ENCODE assay signal across 16 cellular contexts in genomic region chr3:34934660-34935059, GRCh38.
DNase-seq lines count a peak whose midpoint lies in the region.
"Had no signal": no experiment of that assay in that cellular context is flagged by ENCODE, and none has a peak within 500 bp of the region (broad histone marks: within the 10 kb centered on the region; RNA-seq: fewer than 3 reads in every experiment).

No MANE protein-coding gene starts in this region.

- no peak overlapping the region for H3K4me2 ChIP-seq in mesenchymal stem cell (ENCODE audit: low read length, poor library complexity, severe bottlenecking)
- H3K4me2 ChIP-seq in mesendoderm (ENCODE audit: low read length), result no peak overlapping the region

- no peak overlapping the region for H3K27ac ChIP-seq in mesenchymal stem cell (ENCODE audit: low read length, poor library complexity, severe bottlenecking)
- no peak overlapping the region for H3K27ac ChIP-seq in mesendoderm (ENCODE audit: low read depth, low read length)
- H3K27ac ChIP-seq: GM23248 had no signal

- no peak overlapping the region for H4K8ac ChIP-seq in mesenchymal stem cell (ENCODE audit: low read length)
- H4K8ac ChIP-seq in mesendoderm (ENCODE audit: low read depth, low read length), result no peak overlapping the region

- H3K79me1 ChIP-seq in mesenchymal stem cell (replicated peaks; ENCODE audit: low read length, poor library complexity, severe bottlenecking) (no peaks in the 10 kb centered on the region), mesendoderm (ENCODE audit: low read length) (no peaks in the 10 kb centered on the region)

- H3K14ac ChIP-seq in mesenchymal stem cell (ENCODE audit: low read length in 2 of 2), result no peak overlapping the region

- H2BK5ac ChIP-seq in mesenchymal stem cell (ENCODE audit: low read depth, low read length, poor library complexity, severe bottlenecking) (peak overlapping the region; percentile 82), mesendoderm (ENCODE audit: low read length) (no peak overlapping the region)

- no peak overlapping the region for H3K56ac ChIP-seq in mesendoderm (ENCODE audit: low read length)

- H2BK15ac ChIP-seq in mesenchymal stem cell (ENCODE audit: low read depth, poor library complexity, severe bottlenecking) (no peak overlapping the region), mesendoderm (replicated peaks; ENCODE audit: low read depth) (no peak overlapping the region)

- H2BK12ac ChIP-seq in mesenchymal stem cell (ENCODE audit: low read length in 2 of 2), result no peak overlapping the region

- no peaks in the 10 kb centered on the region for H3K27me3 ChIP-seq in mesenchymal stem cell (ENCODE audit: control insufficient read depth in 1 of 2, insufficient read depth in 1 of 2, low read length in 2 of 2)
- no peaks in the 10 kb centered on the region for H3K27me3 ChIP-seq in mesendoderm (ENCODE audit: insufficient read depth, low read length, poor library complexity)

- H2AFZ ChIP-seq in mesenchymal stem cell (ENCODE audit: low read depth, low read length), result no peak overlapping the region
- H2AFZ ChIP-seq: GM23248 had no signal

- peaks cover 26% of the 10 kb centered on the region for H3K9me3 ChIP-seq in mesenchymal stem cell (ENCODE audit: control insufficient read depth, low read length)

- H3K18ac ChIP-seq in mesenchymal stem cell (ENCODE audit: low read depth in 1 of 2, low read length in 2 of 2) (no peak overlapping the region), mesendoderm (ENCODE audit: low read length) (no peak overlapping the region)

- no peak overlapping the region for H4K91ac ChIP-seq in mesenchymal stem cell (ENCODE audit: low read length)

- no peak overlapping the region for H3K4ac ChIP-seq in mesenchymal stem cell (ENCODE audit: low read depth in 1 of 2, low read length in 2 of 2)
- H3K4ac ChIP-seq in mesendoderm (ENCODE audit: low read depth, low read length), result no peak overlapping the region

- H3K23ac ChIP-seq in mesenchymal stem cell (ENCODE audit: low read length in 2 of 2) (no peak overlapping the region), mesendoderm (ENCODE audit: low read length) (no peak overlapping the region)

- H3K79me2 ChIP-seq in mesendoderm (ENCODE audit: control insufficient read depth, insufficient read depth, low read length), result no peaks in the 10 kb centered on the region

- no peak overlapping the region for H2BK120ac ChIP-seq in mesenchymal stem cell (ENCODE audit: low read depth, low read length)
- H2BK120ac ChIP-seq in mesendoderm (ENCODE audit: low read depth, low read length), result no peak overlapping the region

- H2AK5ac ChIP-seq in mesenchymal stem cell (ENCODE audit: low read length, severe bottlenecking) (no peak overlapping the region), mesendoderm (ENCODE audit: low read length) (no peak overlapping the region)

- no peak overlapping the region for H3K4me3 ChIP-seq in mesenchymal stem cell (ENCODE audit: insufficient read depth in 1 of 2, low read depth in 1 of 2, low read length in 2 of 2)
- H3K4me3 ChIP-seq in mesendoderm (ENCODE audit: low read length), result no peak overlapping the region
- H3K4me3 ChIP-seq: GM23248 had no signal

- peak; percentile 52 for DNase-seq in astrocyte of the hippocampus (ENCODE audit: low read depth, low spot score)
- peak; percentile 60 for DNase-seq in kidney glomerular epithelial cell (lab: John Stamatoyannopoulos, UW)
- no peak for DNase-seq in mesenchymal stem cell
- DNase-seq in activated naive CD4-positive, alpha-beta T cell (lab: John Stamatoyannopoulos, UW), result no peak
- DNase-seq in mesendoderm, result no peak
- DNase-seq in NCI-H1105 (lab: John Stamatoyannopoulos, UW), result no peak
- DNase-seq: C1 segment of cervical spinal cord; Calu3; CD4-positive, alpha-beta memory T cell; COR-L47; DMS53; DMS79 treated with DMSO at 0.1 percent for 48 hours; GF-D8; GM23248; H7; HCEC 1CT had no signal

- H3K4me1 ChIP-seq in mesenchymal stem cell (ENCODE audit: control insufficient read depth, insufficient read depth, low read depth, low read length) (no peaks in the 10 kb centered on the region), mesendoderm (ENCODE audit: control insufficient read depth, low read depth, low read length) (no peaks in the 10 kb centered on the region)

- no peak overlapping the region for H4K5ac ChIP-seq in mesendoderm (ENCODE audit: low read length)

- H3K36me3 ChIP-seq in mesenchymal stem cell (ENCODE audit: control insufficient read depth in 1 of 2, insufficient read depth in 2 of 2, low read depth in 1 of 2, low read length in 2 of 2) (no peaks in the 10 kb centered on the region), mesendoderm (ENCODE audit: control insufficient read depth, insufficient read depth, low read length) (no peaks in the 10 kb centered on the region)

- H3K9ac ChIP-seq in mesenchymal stem cell (ENCODE audit: low read length) (no peak overlapping the region), mesendoderm (ENCODE audit: low read length) (no peak overlapping the region)
- H3K9ac ChIP-seq: GM23248 had no signal

Comparison
In these comparisons a context has a peak if more than half of its experiments do, and no peak if none do; other contexts are left out.
1. DNase-seq: peak in astrocyte of the hippocampus (single experiment) and kidney glomerular epithelial cell (single experiment); none in mesenchymal stem cell (single experiment), activated naive CD4-positive, alpha-beta T cell (0 of 4), mesendoderm (single experiment) and NCI-H1105 (single experiment).